In genomic region chr6:103018426-103018825, GRCh38 we compare ENCODE assay signal across 36 cellular contexts.
DNase-seq lines count a peak whose midpoint lies in the region; ATAC-seq, FAIRE-seq and TF ChIP-seq lines count a peak whose summit lies in the region.
"Had no signal": no experiment of that assay in that cellular context is flagged by ENCODE, and none has a peak within 500 bp of the region (broad histone marks: within the 10 kb centered on the region; RNA-seq: fewer than 3 reads in every experiment).

No MANE protein-coding gene starts in this region.

- peak overlapping the region; percentile 89 for H3K23ac ChIP-seq in neuronal stem cell (ENCODE audit: low read depth, low read length, poor library complexity)

- H3K9me2 ChIP-seq in OCI-LY1 (ENCODE audit: low read depth, low read length) = no peaks in the 10 kb centered on the region

- no peak for ATAC-seq in left ventricle myocardium superior
- ATAC-seq: A549; CD8-positive, alpha-beta T cell had no signal

- H3K18ac ChIP-seq in neuronal stem cell (ENCODE audit: low read length) = no peak overlapping the region

- intact Hi-C loops in kidney (cut with DNase I) = no loop called here
- intact Hi-C loops in MCF 10A (cut with micrococcal nuclease) = no loop called here
- intact Hi-C loops in left ventricle myocardium superior (cut with micrococcal nuclease) = no loop called here
- intact Hi-C loops in Caco-2 (cut with micrococcal nuclease; ENCODE audit: unreplicated experiment) = no loop called here

- H2BK15ac ChIP-seq in neuronal stem cell (ENCODE audit: low read length) = no peak overlapping the region

- H3K27ac Mint-ChIP-seq in chondrocyte (ENCODE audit: unreplicated experiment) = no peak overlapping the region
- no peak overlapping the region for H3K27ac Mint-ChIP-seq in MCF 10A (ENCODE audit: low read depth, unreplicated experiment)
- no peak overlapping the region for H3K27ac Mint-ChIP-seq in Caco-2 (ENCODE audit: unreplicated experiment)
- H3K27ac Mint-ChIP-seq: B cell; CD14-positive monocyte; CD4-positive, alpha-beta memory T cell; CD4-positive, alpha-beta T cell; CD4-positive, CD25-positive, alpha-beta regulatory T cell; CD8-positive, alpha-beta memory T cell; CD8-positive, alpha-beta T cell had no signal

- H3K4me1 Mint-ChIP-seq in chondrocyte (ENCODE audit: low read depth) (no peaks in the 10 kb centered on the region), MCF 10A (ENCODE audit: insufficient read depth, unreplicated experiment) (no peaks in the 10 kb centered on the region), Caco-2 (ENCODE audit: low read depth, unreplicated experiment) (no peaks in the 10 kb centered on the region)
- H3K4me1 Mint-ChIP-seq: B cell; CD14-positive monocyte; CD4-positive, alpha-beta memory T cell; CD4-positive, CD25-positive, alpha-beta regulatory T cell; CD8-positive, alpha-beta memory T cell had no signal

- H3K14ac ChIP-seq in neuronal stem cell (ENCODE audit: low read length) = peak overlapping the region; percentile 21

- H3K27me3 ChIP-seq in OCI-LY1 (ENCODE audit: insufficient read depth, low read length) (no peaks in the 10 kb centered on the region), neuronal stem cell (ENCODE audit: control insufficient read depth in 3 of 3, insufficient read depth in 3 of 3, low read depth in 1 of 3, low read length in 3 of 3) (no peaks in the 10 kb centered on the region), Caco-2 (replicated peaks; ENCODE audit: control insufficient read depth, insufficient read depth, low read length) (no peaks in the 10 kb centered on the region)
- H3K27me3 ChIP-seq: BE2C; BLaER1; BLaER1 treated with 17β-estradiol and CSF1 and Interleukin-3, amounts not matched to agents 10 nM and 100 nM had no signal

- H3K9me3 ChIP-seq in OCI-LY1 (ENCODE audit: low read length) (no peaks in the 10 kb centered on the region), kidney (ENCODE audit: control insufficient read depth in 1 of 2, low read length in 2 of 2) (no peaks in the 10 kb centered on the region), neuronal stem cell (replicated peaks in 1 of 2; ENCODE audit: control insufficient read depth in 2 of 2, insufficient read depth in 1 of 2, low read depth in 1 of 2, low read length in 2 of 2) (no peaks in the 10 kb centered on the region), Caco-2 (no peaks in the 10 kb centered on the region)
- H3K9me3 ChIP-seq: A549, BE2C, BLaER1 had no signal

- H3K36me3 Mint-ChIP-seq in chondrocyte (ENCODE audit: low read depth) (no peaks in the 10 kb centered on the region), MCF 10A (ENCODE audit: insufficient read depth, unreplicated experiment) (no peaks in the 10 kb centered on the region), Caco-2 (ENCODE audit: insufficient read depth, unreplicated experiment) (peaks cover 4% of the 10 kb centered on the region)
- H3K36me3 Mint-ChIP-seq: CD14-positive monocyte; CD4-positive, alpha-beta memory T cell; CD4-positive, CD25-positive, alpha-beta regulatory T cell; CD8-positive, alpha-beta memory T cell; CD8-positive, alpha-beta T cell had no signal

- H3K4me2 ChIP-seq in OCI-LY1 (ENCODE audit: low read length) (no peak overlapping the region), neuronal stem cell (ENCODE audit: insufficient read depth, low read length, poor library complexity, severe bottlenecking) (no peak overlapping the region)
- H3K4me2 ChIP-seq: A549; BLaER1; BLaER1 treated with 17β-estradiol and CSF1 and Interleukin-3, amounts not matched to agents 10 nM and 100 nM had no signal

- no peak overlapping the region for H4K91ac ChIP-seq in neuronal stem cell (ENCODE audit: low read depth, low read length, poor library complexity)

- H2BK120ac ChIP-seq in neuronal stem cell (ENCODE audit: low read depth, low read length) = no peak overlapping the region

- DNase-seq in chondrocyte (ENCODE audit: low spot score) (peak; percentile 72), kidney (peak; percentile 21), neuronal stem cell (ENCODE audit: low spot score) (no peak), MCF 10A (ENCODE audit: unreplicated experiment) (no peak), left ventricle myocardium superior (no peak), Caco-2 (no peak)
- DNase-seq in activated CD8-positive, alpha-beta memory T cell treated with anti-CD3 and anti-CD28 coated beads, Interleukin-2, amount 50 U/mL, for 4 hours = no peak
- DNase-seq: 8988T; ACHN; AML-193; BE2C; C1 segment of cervical spinal cord; Calu3; CD4-positive, alpha-beta memory T cell; CD4-positive, alpha-beta T cell; CD4-positive, CD25-positive, alpha-beta regulatory T cell; CD8-positive, alpha-beta T cell; COR-L47; DMS 273 treated with DMSO at 0.1 percent for 48 hours; DMS153; DMS53; DMS79; DMS79 treated with DMSO at 0.1 percent for 48 hours; DND-41; EL had no signal

- H3K36me3 ChIP-seq in OCI-LY1 (ENCODE audit: insufficient read depth, low read length) (no peaks in the 10 kb centered on the region), kidney (ENCODE audit: control insufficient read depth in 1 of 2, insufficient read depth in 2 of 2, low read length in 2 of 2) (no peaks in the 10 kb centered on the region), neuronal stem cell (replicated peaks in 1 of 2; ENCODE audit: control insufficient read depth in 2 of 2, insufficient read depth in 2 of 2, low read length in 2 of 2) (no peaks in the 10 kb centered on the region), Caco-2 (ENCODE audit: control insufficient read depth, insufficient read depth, low read length) (no peaks in the 10 kb centered on the region)
- H3K36me3 ChIP-seq: BE2C; BLaER1; BLaER1 treated with 17β-estradiol and CSF1 and Interleukin-3, amounts not matched to agents 10 nM and 100 nM had no signal

- peak overlapping the region; percentile 27; the same call in 1 of the 2 replicates for H2AFZ ChIP-seq in OCI-LY1 (ENCODE audit: low read length)
- no peak overlapping the region for H2AFZ ChIP-seq in neuronal stem cell (ENCODE audit: low read length)

- H3K9me3 Mint-ChIP-seq in chondrocyte (ENCODE audit: low read depth) (peaks cover 4% of the 10 kb centered on the region), MCF 10A (ENCODE audit: unreplicated experiment) (no peaks in the 10 kb centered on the region), Caco-2 (ENCODE audit: unreplicated experiment) (peaks cover 10% of the 10 kb centered on the region)

- H3K4me3 Mint-ChIP-seq in chondrocyte (ENCODE audit: unreplicated experiment) = no peak overlapping the region
- no peak overlapping the region for H3K4me3 Mint-ChIP-seq in MCF 10A (ENCODE audit: unreplicated experiment)
- H3K4me3 Mint-ChIP-seq in Caco-2 (ENCODE audit: unreplicated experiment) = no peak overlapping the region
- H3K4me3 Mint-ChIP-seq: B cell; CD14-positive monocyte; CD4-positive, alpha-beta memory T cell; CD4-positive, alpha-beta T cell; CD4-positive, CD25-positive, alpha-beta regulatory T cell; CD8-positive, alpha-beta memory T cell; CD8-positive, alpha-beta T cell had no signal

- no peaks in the 10 kb centered on the region for H4K20me1 ChIP-seq in OCI-LY1 (ENCODE audit: insufficient read depth, low read length)
- H4K20me1 ChIP-seq: BLaER1; BLaER1 treated with 17β-estradiol and CSF1 and Interleukin-3, amounts not matched to agents 10 nM and 100 nM had no signal

- no peaks in the 10 kb centered on the region for H3K4me1 ChIP-seq in OCI-LY1 (ENCODE audit: insufficient read depth, low read length, severe bottlenecking)
- no peaks in the 10 kb centered on the region for H3K4me1 ChIP-seq in kidney (ENCODE audit: control insufficient read depth in 1 of 2, insufficient read depth in 1 of 2, low read depth in 1 of 2, low read length in 2 of 2)
- no peaks in the 10 kb centered on the region for H3K4me1 ChIP-seq in neuronal stem cell (ENCODE audit: control insufficient read depth in 2 of 2, insufficient read depth in 1 of 2, low read depth in 1 of 2, low read length in 2 of 2)
- H3K4me1 ChIP-seq in Caco-2 = no peaks in the 10 kb centered on the region
- H3K4me1 ChIP-seq: A549; BLaER1; BLaER1 treated with 17β-estradiol and CSF1 and Interleukin-3, amounts not matched to agents 10 nM and 100 nM had no signal

- no peak overlapping the region for H2AK5ac ChIP-seq in neuronal stem cell (ENCODE audit: low read depth, low read length)

- H3K79me1 ChIP-seq in neuronal stem cell (ENCODE audit: low read depth, low read length) = peaks cover 2% of the 10 kb centered on the region

- H3K4me3 ChIP-seq in OCI-LY1 (ENCODE audit: low read depth, low read length, poor library complexity, severe bottlenecking) (no peak overlapping the region), kidney (ENCODE audit: low read length in 2 of 2) (no peak overlapping the region), neuronal stem cell (ENCODE audit: low read length in 2 of 2) (no peak overlapping the region), Caco-2 (ENCODE audit: low read depth, low read length) (no peak overlapping the region)
- H3K4me3 ChIP-seq: A549; BLaER1; BLaER1 treated with 17β-estradiol and CSF1 and Interleukin-3, amounts not matched to agents 10 nM and 100 nM had no signal

- H3K79me2 ChIP-seq in OCI-LY1 (ENCODE audit: insufficient read depth, low read length) = no peaks in the 10 kb centered on the region

- CTCF ChIA-PET in MCF 10A (lab: Yijun Ruan, JAX) (interaction anchor here (0.6 kb wide), 1 partner anchor 1090 kb away, joined by 3 read pairs; no protein-coding TSS in a partner anchor), Caco-2 (lab: Charles Lee) (no interaction called here)

- BruUV-seq in MCF 10A (replicated peaks; lab: Mats Ljungman, UMichigan) (no TSS peak), Caco-2 (replicated peaks; lab: Mats Ljungman, UMichigan) (no TSS peak)

- no peaks in the 10 kb centered on the region for H3K27me3 Mint-ChIP-seq in chondrocyte (ENCODE audit: low read depth)
- no peaks in the 10 kb centered on the region for H3K27me3 Mint-ChIP-seq in MCF 10A (ENCODE audit: insufficient read depth, unreplicated experiment)
- no peaks in the 10 kb centered on the region for H3K27me3 Mint-ChIP-seq in Caco-2 (ENCODE audit: insufficient read depth, unreplicated experiment)
- H3K27me3 Mint-ChIP-seq: B cell; CD4-positive, alpha-beta memory T cell; CD4-positive, alpha-beta T cell; CD4-positive, CD25-positive, alpha-beta regulatory T cell; CD8-positive, alpha-beta memory T cell had no signal

- no peak overlapping the region for H3K4ac ChIP-seq in neuronal stem cell (ENCODE audit: low read length)

- TF ChIP-seq CTCF in OCI-LY1 (IDR thresholded peaks at IDR 0.05; ENCODE audit: low read length) (no peak), chondrocyte (IDR thresholded peaks at IDR 0.05) (no peak), kidney (IDR thresholded peaks at IDR 0.05; ENCODE audit: borderline replicate concordance, extremely low read depth, insufficient read depth) (no peak), MCF 10A (IDR thresholded peaks at IDR 0.05; ENCODE audit: unreplicated experiment) (no peak), Caco-2 (IDR thresholded peaks at IDR 0.05; ENCODE audit: insufficient read depth in 1 of 2, low read depth in 1 of 2, low read length in 1 of 2, severe bottlenecking in 1 of 2, unreplicated experiment in 1 of 2) (no peak)

- no peak overlapping the region for H2BK5ac ChIP-seq in neuronal stem cell (ENCODE audit: low read length)

- H3K27ac ChIP-seq in OCI-LY1 (ENCODE audit: low read depth, low read length, poor library complexity, severe bottlenecking) = no peak overlapping the region
- no peak overlapping the region for H3K27ac ChIP-seq in kidney (ENCODE audit: low read depth in 2 of 2, low read length in 2 of 2)
- no peak overlapping the region for H3K27ac ChIP-seq in neuronal stem cell (replicated peaks; ENCODE audit: low read length)
- H3K27ac ChIP-seq: 22Rv1; A549; BLaER1; BLaER1 treated with 17β-estradiol and CSF1 and Interleukin-3, amounts not matched to agents 10 nM and 100 nM; C4-2B had no signal

- H3F3A ChIP-seq in OCI-LY1 (ENCODE audit: insufficient read depth, low read length) = no peaks in the 10 kb centered on the region

- H3K9ac ChIP-seq in OCI-LY1 (ENCODE audit: low read length) (no peak overlapping the region), kidney (ENCODE audit: low read length in 2 of 2) (no peak overlapping the region), neuronal stem cell (ENCODE audit: low read depth, low read length, poor library complexity) (no peak overlapping the region)
- H3K9ac ChIP-seq: BLaER1; BLaER1 treated with 17β-estradiol and CSF1 and Interleukin-3, amounts not matched to agents 10 nM and 100 nM had no signal

- no CpG with 5 or more reads among the region's 7 CpGs for WGBS in neuronal stem cell (ENCODE audit: extremely low coverage in 2 of 2, insufficient read length in 2 of 2, insufficient replicate concordance in 1 of 2), 2 donors

- POLR2A ChIA-PET in MCF 10A (lab: Yijun Ruan, JAX) (no interaction called here), Caco-2 (lab: Charles Lee) (no interaction called here)

- no peak for FAIRE-seq in kidney (lab: Jason Lieb, UNC)
- FAIRE-seq: A204.1, A549, D721Med had no signal

- H2BK12ac ChIP-seq in neuronal stem cell (ENCODE audit: low read length) = no peak overlapping the region

- peak overlapping the region; percentile 96 for H4K8ac ChIP-seq in neuronal stem cell (ENCODE audit: low read depth, low read length)

Comparison
In these comparisons a context has a peak if more than half of its experiments do, and no peak if none do; other contexts are left out.
1. DNase-seq: peak in chondrocyte (single experiment) and kidney (single experiment); none in neuronal stem cell (single experiment), MCF 10A (single experiment), left ventricle myocardium superior (single experiment), Caco-2 (0 of 2) and activated CD8-positive, alpha-beta memory T cell treated with anti-CD3 and anti-CD28 coated beads, Interleukin-2, amount 50 U/mL, for 4 hours (single experiment).